ENCODE assay signal across 22 cellular contexts in the genomic region with DNA sequence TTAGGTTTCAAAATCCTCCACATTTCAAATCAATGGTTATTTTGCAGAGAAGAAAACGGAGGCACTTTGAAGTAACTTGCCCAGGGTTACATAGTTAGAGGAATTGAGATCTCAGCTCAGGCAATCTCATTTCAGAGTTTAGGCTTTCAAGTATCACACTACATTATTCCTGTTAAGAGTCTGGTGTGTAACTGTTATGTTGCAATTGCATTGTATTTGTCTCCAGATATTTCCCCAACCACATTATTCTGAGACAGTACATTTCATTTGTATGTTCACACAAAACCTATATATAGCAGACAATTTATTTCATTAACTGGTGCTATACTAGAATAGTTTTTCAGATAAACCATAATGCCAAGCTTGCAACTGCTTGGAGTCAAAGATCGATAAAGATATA.
A peak's percentile ranks its signal among the peaks of the same experiment; 100 is the strongest.
DNase-seq lines count a peak whose midpoint lies in the region; ATAC-seq and TF ChIP-seq lines count a peak whose summit lies in the region.
"Had no signal": no experiment of that assay in that cellular context is flagged by ENCODE, and none has a peak within 500 bp of the region (broad histone marks: within the 10 kb centered on the region; RNA-seq: fewer than 3 reads in every experiment).

No MANE protein-coding gene starts in this region.

- no peak for TF ChIP-seq CTCF in osteocyte (IDR thresholded peaks at IDR 0.05)

- no peaks in the 10 kb centered on the region for H3K9me3 Mint-ChIP-seq in osteocyte (ENCODE audit: unreplicated experiment)
- H3K9me3 Mint-ChIP-seq: activated B cell treated with CpG ODN at 0.5 μM for 24 hours; activated CD4-positive, alpha-beta memory T cell treated with anti-CD3 and anti-CD28 coated beads for 36 hours; activated naive CD8-positive, alpha-beta T cell treated with anti-CD3 and anti-CD28 coated beads, Interleukin-2, amount 10 ng/mL, durations not matched to agents 7 days and 5 days; CD8-positive, alpha-beta memory T cell; effector memory CD8-positive, alpha-beta T cell; IgD-negative memory B cell; stimulated activated effector memory CD8-positive, alpha-beta T cell treated with anti-CD3 and anti-CD28 coated beads, Interleukin-12 subunit alpha, Interleukin-12 subunit beta, amount 100 ng/mL, for 72 hours had no signal

- H3K27ac Mint-ChIP-seq in osteocyte (ENCODE audit: unreplicated experiment) = peak overlapping the region; percentile 6
- H3K27ac Mint-ChIP-seq: activated B cell treated with CpG ODN at 0.5 μM for 24 hours; activated CD4-positive, alpha-beta memory T cell treated with anti-CD3 and anti-CD28 coated beads for 36 hours; activated naive CD8-positive, alpha-beta T cell treated with anti-CD3 and anti-CD28 coated beads, Interleukin-2, amount 10 ng/mL, durations not matched to agents 7 days and 5 days; effector memory CD8-positive, alpha-beta T cell; IgD-negative memory B cell; progenitor cell of endocrine pancreas; stimulated activated effector memory CD8-positive, alpha-beta T cell treated with anti-CD3 and anti-CD28 coated beads, Interleukin-12 subunit alpha, Interleukin-12 subunit beta, amount 100 ng/mL, for 72 hours had no signal

- H3K4me3 Mint-ChIP-seq in osteocyte (ENCODE audit: unreplicated experiment) = no peak overlapping the region
- H3K4me3 Mint-ChIP-seq: activated B cell treated with CpG ODN at 0.5 μM for 24 hours; activated CD4-positive, alpha-beta memory T cell treated with anti-CD3 and anti-CD28 coated beads for 36 hours; activated naive CD8-positive, alpha-beta T cell treated with anti-CD3 and anti-CD28 coated beads, Interleukin-2, amount 10 ng/mL, durations not matched to agents 7 days and 5 days; CD8-positive, alpha-beta memory T cell; effector memory CD8-positive, alpha-beta T cell; IgD-negative memory B cell; stimulated activated effector memory CD8-positive, alpha-beta T cell treated with anti-CD3 and anti-CD28 coated beads, Interleukin-12 subunit alpha, Interleukin-12 subunit beta, amount 100 ng/mL, for 72 hours had no signal

- no peaks in the 10 kb centered on the region for H3K27me3 Mint-ChIP-seq in osteocyte (ENCODE audit: unreplicated experiment)
- H3K27me3 Mint-ChIP-seq: activated B cell treated with CpG ODN at 0.5 μM for 24 hours; activated CD4-positive, alpha-beta memory T cell treated with anti-CD3 and anti-CD28 coated beads for 36 hours; activated naive CD8-positive, alpha-beta T cell treated with anti-CD3 and anti-CD28 coated beads, Interleukin-2, amount 10 ng/mL, durations not matched to agents 7 days and 5 days; CD8-positive, alpha-beta memory T cell; effector memory CD8-positive, alpha-beta T cell; IgD-negative memory B cell; progenitor cell of endocrine pancreas had no signal

- H3K4me1 Mint-ChIP-seq in osteocyte (ENCODE audit: unreplicated experiment) = peaks cover 31% of the 10 kb centered on the region

- DNase-seq in EH (ENCODE audit: low read depth) (peak; percentile 19), OCI-M1 (lab: John Stamatoyannopoulos, UW) (peak; percentile 5), fibroblast of peridontal ligament (ENCODE audit: extremely low read depth) (peak; percentile 42), osteocyte (ENCODE audit: extremely low spot score, unreplicated experiment) (no peak), RPMI8226 (no peak)
- DNase-seq: activated B cell treated with CpG ODN at 0.5 μM for 24 hours; activated CD4-positive, alpha-beta memory T cell treated with anti-CD3 and anti-CD28 coated beads for 36 hours; activated naive CD8-positive, alpha-beta T cell treated with anti-CD3 and anti-CD28 coated beads, Interleukin-2, amount 10 ng/mL, durations not matched to agents 7 days and 5 days; body of pancreas; CD8-positive, alpha-beta memory T cell; DMS53; effector memory CD8-positive, alpha-beta T cell; head of caudate nucleus; NCI-H2171; stimulated activated CD4-positive, alpha-beta T cell treated with anti-CD3 and anti-CD28 coated beads, Interleukin-2, amount 100 ng/mL, for 24 hours; T1000; uterus had no signal

- ATAC-seq in HG02763 (IDR thresholded peaks at IDR 0.05; ENCODE audit: unreplicated experiment) = no peak
- no peak for ATAC-seq in GM18909 (IDR thresholded peaks at IDR 0.05; ENCODE audit: poor library complexity, unreplicated experiment)
- ATAC-seq: body of pancreas; effector memory CD8-positive, alpha-beta T cell; stimulated activated effector memory CD8-positive, alpha-beta T cell treated with anti-CD3 and anti-CD28 coated beads, Interleukin-12 subunit alpha, Interleukin-12 subunit beta, amount 100 ng/mL, for 72 hours had no signal

- peaks cover 18% of the 10 kb centered on the region for H3K36me3 Mint-ChIP-seq in osteocyte (ENCODE audit: unreplicated experiment)
- H3K36me3 Mint-ChIP-seq: activated CD4-positive, alpha-beta memory T cell treated with anti-CD3 and anti-CD28 coated beads for 36 hours; CD8-positive, alpha-beta memory T cell had no signal

Comparison
In these comparisons a context has a peak if more than half of its experiments do, and no peak if none do; other contexts are left out.
1. DNase-seq: peak in EH (single experiment), OCI-M1 (single experiment) and fibroblast of peridontal ligament (single experiment); none in osteocyte (single experiment) and RPMI8226 (single experiment).